In the genomic region with DNA sequence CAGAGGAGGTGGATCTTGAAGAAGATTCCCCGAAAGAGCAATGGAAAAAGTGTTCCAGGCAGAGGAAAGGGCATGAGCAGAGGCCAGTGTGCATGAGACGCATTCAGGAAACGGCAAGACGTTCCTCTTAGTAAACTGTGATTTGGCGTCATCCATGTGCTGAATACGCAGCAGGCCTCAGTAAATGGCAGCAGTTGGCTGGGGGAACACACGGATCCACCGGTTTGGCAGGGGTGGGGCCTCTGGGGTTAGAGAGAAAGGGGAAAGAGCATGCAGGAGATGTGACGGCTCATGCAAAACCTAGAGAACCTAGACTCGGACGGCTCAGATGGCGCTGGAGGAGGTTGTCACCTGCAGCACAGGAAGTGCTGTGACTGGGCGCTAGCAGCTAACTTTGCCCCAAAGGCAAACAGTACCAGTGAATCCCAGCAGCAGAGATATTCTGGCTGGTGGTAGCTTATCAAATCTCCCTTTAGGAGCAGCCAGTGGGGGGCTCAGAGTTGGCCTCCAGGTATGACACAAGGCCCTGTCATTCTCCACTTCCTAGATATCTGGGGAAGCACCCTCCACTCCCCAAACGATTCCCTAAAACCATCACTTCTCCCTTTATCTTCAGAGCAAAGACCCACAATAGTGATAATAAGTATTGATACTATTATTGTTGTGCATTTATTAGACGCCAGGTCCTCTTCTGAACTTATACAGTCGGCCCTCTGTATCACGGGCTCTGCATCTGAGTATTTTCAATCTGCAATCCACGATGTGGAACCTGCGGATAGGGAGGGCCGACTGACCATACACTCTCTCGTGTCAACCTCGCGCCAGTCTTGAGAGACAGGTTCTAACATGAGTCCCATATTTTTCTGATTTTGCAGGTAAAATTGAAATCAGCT, we compare ENCODE assay signal across 9 cellular contexts. TPM values are rescaled to one million over a fixed set of nuclear protein-coding genes. Genes with fewer than 3 reads are reported as not detected.
DNase-seq lines count a peak whose midpoint lies in the region; ATAC-seq and TF ChIP-seq lines count a peak whose summit lies in the region.
"Had no signal": no experiment of that assay in that cellular context is flagged by ENCODE, and none has a peak within 500 bp of the region (broad histone marks: within the 10 kb centered on the region; RNA-seq: fewer than 3 reads in every experiment).

No MANE protein-coding gene starts in this region.

- POLR2A ChIA-PET in activated CD4-positive, alpha-beta T cell treated with anti-CD3 and anti-CD28 coated beads for 36 hours (lab: Charles Lee): interaction anchor here (0.5 to 1.7 kb wide), 3 partner anchors 9 to 354 kb away, joined by 3 to 5 read pairs (median 4); no protein-coding TSS in a partner anchor

- intact Hi-C loops in activated CD4-positive, alpha-beta T cell treated with anti-CD3 and anti-CD28 coated beads for 36 hours (cut with DNase I, micrococcal nuclease): loop anchor here (1.0 to 10.0 kb wide), 9 partner anchors 7 to 1522 kb away; a partner anchor contains a TSS

- H3K27ac Mint-ChIP-seq in activated CD4-positive, alpha-beta T cell treated with anti-CD3 and anti-CD28 coated beads for 36 hours: peak overlapping the region; percentile 99
- no peak overlapping the region for H3K27ac Mint-ChIP-seq in chondrocyte (ENCODE audit: unreplicated experiment)
- H3K27ac Mint-ChIP-seq in stimulated activated naive B cell treated with anti-CD40 and anti-IgM and Interleukin-4, amounts not matched to agents 10 μg/mL and 1 μg/mL and 100 μg/mL, for 72 hours: peak overlapping the region; percentile 100

- peaks cover 96% of the 10 kb centered on the region for H3K4me1 Mint-ChIP-seq in activated CD4-positive, alpha-beta T cell treated with anti-CD3 and anti-CD28 coated beads for 36 hours
- peaks cover 3% of the 10 kb centered on the region for H3K4me1 Mint-ChIP-seq in chondrocyte (ENCODE audit: low read depth)
- H3K4me1 Mint-ChIP-seq in stimulated activated naive B cell treated with anti-CD40 and anti-IgM and Interleukin-4, amounts not matched to agents 10 μg/mL and 1 μg/mL and 100 μg/mL, for 72 hours: peaks cover 81 to 99% of the 10 kb centered on the region in 2 donors

- peaks cover 45% of the 10 kb centered on the region for H3K36me3 Mint-ChIP-seq in activated CD4-positive, alpha-beta T cell treated with anti-CD3 and anti-CD28 coated beads for 36 hours (ENCODE audit: low read depth)
- no peaks in the 10 kb centered on the region for H3K36me3 Mint-ChIP-seq in chondrocyte (ENCODE audit: low read depth)
- H3K36me3 Mint-ChIP-seq in stimulated activated naive B cell treated with anti-CD40 and anti-IgM and Interleukin-4, amounts not matched to agents 10 μg/mL and 1 μg/mL and 100 μg/mL, for 72 hours: peaks cover 74 to 94% of the 10 kb centered on the region in 2 donors

- ATAC-seq in GM21515 (IDR thresholded peaks at IDR 0.05; ENCODE audit: unreplicated experiment) (peak; percentile 34), HG03520 (IDR thresholded peaks at IDR 0.05; ENCODE audit: unreplicated experiment) (no peak)
- ATAC-seq in activated CD4-positive, alpha-beta T cell treated with anti-CD3 and anti-CD28 coated beads for 36 hours: peak; percentile 63
- peak; percentile 23 to 24 for ATAC-seq in stimulated activated naive B cell treated with anti-CD40 and anti-IgM and Interleukin-4, amounts not matched to agents 10 μg/mL and 1 μg/mL and 100 μg/mL, for 72 hours (replicated peaks)

- peak; percentile 85 for DNase-seq in activated CD4-positive, alpha-beta T cell treated with anti-CD3 and anti-CD28 coated beads for 36 hours
- peak; percentile 67 for DNase-seq in chondrocyte (ENCODE audit: low spot score)
- DNase-seq in stimulated activated naive B cell treated with anti-CD40 and anti-IgM and Interleukin-4, amounts not matched to agents 10 μg/mL and 1 μg/mL and 100 μg/mL, for 72 hours: peak; percentile 69
- no peak for DNase-seq in iPS-NIHi11 (ENCODE audit: low spot score)
- no peak for DNase-seq in mucosa of gallbladder (ENCODE audit: low spot score)
- DNase-seq in midbrain (lab: John Stamatoyannopoulos, UW): no peak
- DNase-seq: KG1 had no signal

- H3K4me3 Mint-ChIP-seq in activated CD4-positive, alpha-beta T cell treated with anti-CD3 and anti-CD28 coated beads for 36 hours: peak overlapping the region; percentile 71
- H3K4me3 Mint-ChIP-seq in chondrocyte (ENCODE audit: unreplicated experiment): no peak overlapping the region
- H3K4me3 Mint-ChIP-seq in stimulated activated naive B cell treated with anti-CD40 and anti-IgM and Interleukin-4, amounts not matched to agents 10 μg/mL and 1 μg/mL and 100 μg/mL, for 72 hours: peak overlapping the region; percentile 72 to 88

- H3K9me3 Mint-ChIP-seq in activated CD4-positive, alpha-beta T cell treated with anti-CD3 and anti-CD28 coated beads for 36 hours (ENCODE audit: low read depth): no peaks in the 10 kb centered on the region
- H3K9me3 Mint-ChIP-seq in chondrocyte (ENCODE audit: low read depth): no peaks in the 10 kb centered on the region
- no peaks in the 10 kb centered on the region for H3K9me3 Mint-ChIP-seq in stimulated activated naive B cell treated with anti-CD40 and anti-IgM and Interleukin-4, amounts not matched to agents 10 μg/mL and 1 μg/mL and 100 μg/mL, for 72 hours

- CTCF ChIA-PET in activated CD4-positive, alpha-beta T cell treated with anti-CD3 and anti-CD28 coated beads for 36 hours (lab: Charles Lee): interaction anchor here (0.7 to 3.4 kb wide), 9 partner anchors 9 to 161 kb away, joined by 3 to 22 read pairs (median 4); a partner anchor contains a TSS

- no peak for TF ChIP-seq CTCF in chondrocyte (IDR thresholded peaks at IDR 0.05)

- H3K27me3 Mint-ChIP-seq in activated CD4-positive, alpha-beta T cell treated with anti-CD3 and anti-CD28 coated beads for 36 hours: no peaks in the 10 kb centered on the region
- peaks cover 14% of the 10 kb centered on the region for H3K27me3 Mint-ChIP-seq in chondrocyte (ENCODE audit: low read depth)
- no peaks in the 10 kb centered on the region for H3K27me3 Mint-ChIP-seq in stimulated activated naive B cell treated with anti-CD40 and anti-IgM and Interleukin-4, amounts not matched to agents 10 μg/mL and 1 μg/mL and 100 μg/mL, for 72 hours

RNA-seq across cellular contexts. Expression of a gene that starts 7.6 kb away (rescaled TPM):
- 100 to 1,000 TPM; 174 to 214 TPM for total RNA-seq in activated CD4-positive, alpha-beta T cell treated with anti-CD3 and anti-CD28 coated beads for 36 hours
- total RNA-seq in chondrocyte (0.15 to 0.17 TPM in 2 of 3 replicates, not detected in the other), mucosa of gallbladder (111 TPM)

RNA-seq across cellular contexts. Expression of a gene that starts 26.6 kb away (rescaled TPM):
- under 1 TPM; 0.32 to 0.43 TPM for total RNA-seq in activated CD4-positive, alpha-beta T cell treated with anti-CD3 and anti-CD28 coated beads for 36 hours
- 0.19 to 0.82 TPM (median 0.47 TPM) in 3 replicates for total RNA-seq in chondrocyte
- 0.12 TPM for total RNA-seq in mucosa of gallbladder

Comparison
In these comparisons a context has a peak if more than half of its experiments do, and no peak if none do; other contexts are left out.
1. DNase-seq: peak in activated CD4-positive, alpha-beta T cell treated with anti-CD3 and anti-CD28 coated beads for 36 hours (single experiment), chondrocyte (single experiment) and stimulated activated naive B cell treated with anti-CD40 and anti-IgM and Interleukin-4, amounts not matched to agents 10 μg/mL and 1 μg/mL and 100 μg/mL, for 72 hours (single experiment); none in iPS-NIHi11 (single experiment), mucosa of gallbladder (single experiment) and midbrain (single experiment).
2. RNA of a gene that starts 7.6 kb away (total RNA-seq): 174 to 214 TPM in activated CD4-positive, alpha-beta T cell treated with anti-CD3 and anti-CD28 coated beads for 36 hours and 111 TPM in mucosa of gallbladder (single experiment); 0.15 to 0.17 TPM in chondrocyte; every median in the first group is over 10 times any median in the second.